In genomic region chr10:35895331-35895730, GRCh38 we compare ENCODE assay signal across 20 cellular contexts.
"Had no signal": no experiment of that assay in that cellular context is flagged by ENCODE, and none has a peak within 500 bp of the region (broad histone marks: within the 10 kb centered on the region; RNA-seq: fewer than 3 reads in every experiment).

No MANE protein-coding gene starts in this region.

- H3K4me3 ChIP-seq: dorsolateral prefrontal cortex, ovary, psoas muscle, suprapubic skin, transverse colon, uterus had no signal

- ATAC-seq: activated T-cell treated with anti-CD3 and anti-CD28 coated beads, Interleukin-2, amount 50 U/mL, for 72 hours; left cardiac atrium; naive thymus-derived CD8-positive, alpha-beta T cell; psoas muscle; right cardiac atrium; stimulated activated naive CD8-positive, alpha-beta T cell treated with anti-CD3 and anti-CD28 coated beads, Interleukin-15, amount 100 ng/mL, for 72 hours had no signal

- H3K4me1 ChIP-seq: psoas muscle, suprapubic skin, uterus had no signal

- H3K36me3 ChIP-seq: ovary, suprapubic skin, transverse colon, uterus had no signal

- H3K27ac ChIP-seq: dorsolateral prefrontal cortex, ovary, psoas muscle, suprapubic skin, transverse colon, uterus had no signal

- FAIRE-seq: small intestine had no signal

- H3K27me3 ChIP-seq: ovary, suprapubic skin, transverse colon, uterus had no signal

- H3K9me3 ChIP-seq: ovary, psoas muscle, suprapubic skin, transverse colon, uterus had no signal

- DNase-seq: activated CD4-positive, alpha-beta T cell treated with anti-CD3 and anti-CD28 coated beads, Interleukin-2, amount 10 ng/mL, durations not matched to agents 7 days and 5 days; activated CD8-positive, alpha-beta memory T cell treated with anti-CD3 and anti-CD28 coated beads, Interleukin-2, amount 50 U/mL, for 4 hours; activated effector memory CD4-positive, alpha-beta T cell treated with anti-CD3 and anti-CD28 coated beads, Interleukin-2, amount 50 U/mL, for 16 hours; activated naive CD4-positive, alpha-beta T cell treated with anti-CD3 and anti-CD28 coated beads, Interleukin-2, amount 50 U/mL, for 16 hours; activated T-cell treated with anti-CD3 and anti-CD28 coated beads, Interleukin-2, amount 50 U/mL, for 72 hours; dorsolateral prefrontal cortex; erythroblast; left cardiac atrium; naive thymus-derived CD8-positive, alpha-beta T cell; ovary; psoas muscle; right cardiac atrium; small intestine; stimulated activated CD4-positive, alpha-beta T cell treated with anti-CD3 and anti-CD28 coated beads, Interleukin-4, amount 100 ng/mL, for 1 hour; stimulated activated naive CD8-positive, alpha-beta T cell treated with anti-CD3 and anti-CD28 coated beads, Interleukin-15, amount 100 ng/mL, for 72 hours; T-helper 1 cell; T1000; transverse colon; uterus had no signal
